1 cellular context compared by ENCODE assay signal in genomic region chr15:44836094-44836493, GRCh38.
TF ChIP-seq lines count a peak whose summit lies in the region.

No MANE protein-coding gene starts in this region.

TF ChIP-seq in HepG2, 621 proteins besides CTCF, POLR2A, EP300 and RAD21 (continued from another document and continues in another):
- no peak for TF ChIP-seq ZBTB2 (CRISPR knock-in tag; IDR thresholded peaks at IDR 0.05; ENCODE audit: low read depth)
- TF ChIP-seq SIN3B (IDR thresholded peaks at IDR 0.05; ENCODE audit: low read length): no peak
- peak; percentile 82; the same call in 1 of the 2 replicates for TF ChIP-seq SOX5 (CRISPR knock-in tag; IDR thresholded peaks at IDR 0.05; ENCODE audit: borderline replicate concordance)
- TF ChIP-seq RXRB (CRISPR knock-in tag; IDR thresholded peaks at IDR 0.05; ENCODE audit: borderline replicate concordance): peak; percentile 74
- peak; percentile 79 for TF ChIP-seq RARA (CRISPR knock-in tag; IDR thresholded peaks at IDR 0.05)
- TF ChIP-seq ZFP91 (CRISPR knock-in tag; IDR thresholded peaks at IDR 0.05; ENCODE audit: borderline replicate concordance): no peak
- TF ChIP-seq RERE (CRISPR knock-in tag; IDR thresholded peaks at IDR 0.05; ENCODE audit: low read depth): peak; percentile 81
- TF ChIP-seq PATZ1 (CRISPR knock-in tag; IDR thresholded peaks at IDR 0.05): peak; percentile 28; the same call in 1 of the 2 replicates
- TF ChIP-seq ZBTB20 (CRISPR knock-in tag; IDR thresholded peaks at IDR 0.05; ENCODE audit: borderline replicate concordance, low read depth): no peak
- TF ChIP-seq GATAD1 (CRISPR knock-in tag; IDR thresholded peaks at IDR 0.05): no peak
- no peak for TF ChIP-seq RFXANK (CRISPR knock-in tag; IDR thresholded peaks at IDR 0.05)
- TF ChIP-seq NFKBIZ (CRISPR knock-in tag; IDR thresholded peaks at IDR 0.05): peak; percentile 78; the same call in 1 of the 2 replicates
- TF ChIP-seq ETS1 (CRISPR knock-in tag; IDR thresholded peaks at IDR 0.05): no peak
- TF ChIP-seq ZNF770 (CRISPR knock-in tag; IDR thresholded peaks at IDR 0.05): peak; percentile 30; the same call in 1 of the 2 replicates
- TF ChIP-seq PITX1 (CRISPR knock-in tag; IDR thresholded peaks at IDR 0.05): 0 out of 2 replicates have a peak, but pooled peaks have one; percentile 31
- TF ChIP-seq ISL2 (CRISPR knock-in tag; IDR thresholded peaks at IDR 0.05): peak; percentile 95
- no peak for TF ChIP-seq ZNF747 (CRISPR knock-in tag; IDR thresholded peaks at IDR 0.05; ENCODE audit: borderline replicate concordance)
- TF ChIP-seq MTERF4 (CRISPR knock-in tag; IDR thresholded peaks at IDR 0.05): no peak
- TF ChIP-seq ZGPAT (CRISPR knock-in tag; IDR thresholded peaks at IDR 0.05): peak; percentile 81
- peak; percentile 90 for TF ChIP-seq IRF2 (CRISPR knock-in tag; IDR thresholded peaks at IDR 0.05)
- 0 out of 2 replicates have a peak, but pooled peaks have one; percentile 33 for TF ChIP-seq DPF2 (CRISPR knock-in tag; IDR thresholded peaks at IDR 0.05; ENCODE audit: borderline replicate concordance, low read depth)
- no peak for TF ChIP-seq ZFP41 (CRISPR knock-in tag; IDR thresholded peaks at IDR 0.05; ENCODE audit: borderline replicate concordance)
- no peak for TF ChIP-seq ZNF407 (CRISPR knock-in tag; IDR thresholded peaks at IDR 0.05; ENCODE audit: not compliant biosample characterization)
- peak; percentile 40; the same call in 1 of the 2 replicates for TF ChIP-seq YEATS2 (CRISPR knock-in tag; IDR thresholded peaks at IDR 0.05; ENCODE audit: borderline replicate concordance)
- TF ChIP-seq ZNF891 (CRISPR knock-in tag; IDR thresholded peaks at IDR 0.05): no peak
- no peak for TF ChIP-seq MEIS1 (CRISPR knock-in tag; IDR thresholded peaks at IDR 0.05; ENCODE audit: borderline replicate concordance)
- TF ChIP-seq TCF7 (IDR thresholded peaks at IDR 0.05; ENCODE audit: low read depth): peak; percentile 99
- peak; percentile 72 for TF ChIP-seq SAP130 (CRISPR knock-in tag; IDR thresholded peaks at IDR 0.05; ENCODE audit: low read depth)
